7 cellular contexts compared by ENCODE assay signal in genomic region chr13:40661875-40662274, GRCh38. TPM values are rescaled to one million over a fixed set of nuclear protein-coding genes. Genes with fewer than 3 reads are reported as not detected.
DNase-seq lines count a peak whose midpoint lies in the region; ATAC-seq and TF ChIP-seq lines count a peak whose summit lies in the region.
"Not testable (repeated sequence)": the region's sequence is repeated elsewhere in the genome, so short reads cannot be mapped to it uniquely, and the experiment has no call there.

No MANE protein-coding gene starts in this region.

- not testable (repeated sequence) for H4K20me1 ChIP-seq in MM.1S (ENCODE audit: insufficient read depth, low read length)

- intact Hi-C loops in CD8-positive, alpha-beta T cell (cut with DNase I, micrococcal nuclease) = loop anchor here (2.0 to 10.0 kb wide), 5 partner anchors 13 to 1627 kb away; partner anchors contain the start of genes NHLRC3 (in 1 of the 2) and PROSER1 (in 1 of the 2)
- intact Hi-C loops in activated B cell treated with CpG ODN at 0.5 μM for 24 hours (cut with micrococcal nuclease) (loop anchor here (2.0 to 10.0 kb wide), 4 partner anchors 63 to 1625 kb away; partner anchors contain the start of genes ELF1, NHLRC3 and PROSER1), MCF 10A (cut with micrococcal nuclease) (loop anchor here (5.0 to 10.0 kb wide), 5 partner anchors 45 to 317 kb away; no protein-coding TSS in a partner anchor), gastrocnemius medialis (cut with DNase I; ENCODE audit: low total_unique reads) (loop anchor here (5.0 to 10.0 kb wide), 4 partner anchors 50 to 403 kb away; partner anchors contain the start of gene WBP4)

- H2BK12ac ChIP-seq in mesenchymal stem cell (ENCODE audit: low read length in 2 of 2) = not testable (repeated sequence)

- in situ Hi-C loops in gastrocnemius medialis (cut with MboI; ENCODE audit: low sequenced_read_pairs in 4 of 4) = loop anchor here (10.0 to 25.0 kb wide), 4 partner anchors 125 to 427 kb away; no protein-coding TSS in a partner anchor

- not testable (repeated sequence) for BruUV-seq in MCF 10A (replicated peaks; lab: Mats Ljungman, UMichigan)

- peaks cover 16% of the 10 kb centered on the region for H3F3A ChIP-seq in MM.1S (ENCODE audit: insufficient read depth, low read length)

- H2BK15ac ChIP-seq in mesenchymal stem cell (ENCODE audit: low read depth, poor library complexity, severe bottlenecking) = not testable (repeated sequence)

- 96% methylated on average over 4 of the region's 9 CpGs for WGBS in mesenchymal stem cell

- peaks cover 59% of the 10 kb centered on the region for H3K4me1 Mint-ChIP-seq in CD8-positive, alpha-beta T cell (ENCODE audit: low read depth)
- H3K4me1 Mint-ChIP-seq in activated B cell treated with CpG ODN at 0.5 μM for 24 hours (peaks cover 68% of the 10 kb centered on the region), MCF 10A (ENCODE audit: insufficient read depth, unreplicated experiment) (peaks cover 31% of the 10 kb centered on the region)
- peaks cover 34% of the 10 kb centered on the region for H3K4me1 Mint-ChIP-seq in activated T-helper 17 cell treated with anti-CD3 and anti-CD28 coated beads, Interleukin-2, amount 50 U/mL, for 72 hours

- H3K4me3 Mint-ChIP-seq in CD8-positive, alpha-beta T cell = peak overlapping the region; percentile 31
- peak overlapping the region; percentile 44 for H3K4me3 Mint-ChIP-seq in activated B cell treated with CpG ODN at 0.5 μM for 24 hours
- H3K4me3 Mint-ChIP-seq in activated T-helper 17 cell treated with anti-CD3 and anti-CD28 coated beads, Interleukin-2, amount 50 U/mL, for 72 hours = peak overlapping the region; percentile 96
- peak overlapping the region; percentile 90 for H3K4me3 Mint-ChIP-seq in MCF 10A (ENCODE audit: unreplicated experiment)

- peak overlapping the region; percentile 60 for H3K27ac Mint-ChIP-seq in CD8-positive, alpha-beta T cell
- peak overlapping the region; percentile 66 for H3K27ac Mint-ChIP-seq in activated B cell treated with CpG ODN at 0.5 μM for 24 hours
- peak overlapping the region; percentile 97 for H3K27ac Mint-ChIP-seq in activated T-helper 17 cell treated with anti-CD3 and anti-CD28 coated beads, Interleukin-2, amount 50 U/mL, for 72 hours
- H3K27ac Mint-ChIP-seq in MCF 10A (ENCODE audit: low read depth, unreplicated experiment) = not testable (repeated sequence)

- not testable (repeated sequence) for H3K27me3 ChIP-seq in CD8-positive, alpha-beta T cell (ENCODE audit: insufficient read depth, low read length); MM.1S (replicated peaks; ENCODE audit: insufficient read depth, low read length); mesenchymal stem cell (ENCODE audit: control insufficient read depth in 1 of 2, insufficient read depth in 1 of 2, low read length in 2 of 2); gastrocnemius medialis

- H3K27me3 Mint-ChIP-seq in CD8-positive, alpha-beta T cell (ENCODE audit: low read depth); activated B cell treated with CpG ODN at 0.5 μM for 24 hours; activated T-helper 17 cell treated with anti-CD3 and anti-CD28 coated beads, Interleukin-2, amount 50 U/mL, for 72 hours; MCF 10A (ENCODE audit: insufficient read depth, unreplicated experiment): not testable (repeated sequence)

- H4K8ac ChIP-seq in mesenchymal stem cell (ENCODE audit: low read length) = not testable (repeated sequence)

- not testable (repeated sequence) for H3K18ac ChIP-seq in mesenchymal stem cell (ENCODE audit: low read depth in 1 of 2, low read length in 2 of 2)

- H4K91ac ChIP-seq in mesenchymal stem cell (ENCODE audit: low read length) = not testable (repeated sequence)

- H3K36me3 ChIP-seq in CD8-positive, alpha-beta T cell (ENCODE audit: insufficient read depth, low read length); MM.1S (replicated peaks; ENCODE audit: insufficient read depth, low read length); mesenchymal stem cell (ENCODE audit: control insufficient read depth in 1 of 2, insufficient read depth in 2 of 2, low read depth in 1 of 2, low read length in 2 of 2); gastrocnemius medialis: not testable (repeated sequence)

- not testable (repeated sequence) for TF ChIP-seq CTCF in CD8-positive, alpha-beta T cell (IDR thresholded peaks at IDR 0.05); MM.1S (IDR thresholded peaks at IDR 0.05; ENCODE audit: low read length); activated B cell treated with CpG ODN at 0.5 μM for 24 hours (IDR thresholded peaks at IDR 0.05); MCF 10A (IDR thresholded peaks at IDR 0.05; ENCODE audit: unreplicated experiment); gastrocnemius medialis (IDR thresholded peaks at IDR 0.05 in 4 of 5, conservative IDR thresholded peaks at IDR 0.05 in 1 of 5)

- not testable (repeated sequence) for ATAC-seq in CD8-positive, alpha-beta T cell; activated B cell treated with CpG ODN at 0.5 μM for 24 hours (ENCODE audit: low read depth); activated T-helper 17 cell treated with anti-CD3 and anti-CD28 coated beads, Interleukin-2, amount 50 U/mL, for 72 hours (replicated peaks); gastrocnemius medialis

- H2AFZ ChIP-seq in MM.1S (ENCODE audit: low read length); mesenchymal stem cell (ENCODE audit: low read depth, low read length): not testable (repeated sequence)

- not testable (repeated sequence) for H2AK5ac ChIP-seq in mesenchymal stem cell (ENCODE audit: low read length, severe bottlenecking)

- H3K79me1 ChIP-seq in mesenchymal stem cell (replicated peaks; ENCODE audit: low read length, poor library complexity, severe bottlenecking) = peaks cover 12% of the 10 kb centered on the region

- H3K79me2 ChIP-seq in MM.1S (ENCODE audit: low read length) = peaks cover 62% of the 10 kb centered on the region

- H3K4ac ChIP-seq in mesenchymal stem cell (ENCODE audit: low read depth in 1 of 2, low read length in 2 of 2) = not testable (repeated sequence)

- H2BK120ac ChIP-seq in mesenchymal stem cell (ENCODE audit: low read depth, low read length) = not testable (repeated sequence)

- not testable (repeated sequence) for H2BK5ac ChIP-seq in mesenchymal stem cell (ENCODE audit: low read depth, low read length, poor library complexity, severe bottlenecking)

- peak overlapping the region; percentile 96; the same call in 1 of the 2 replicates for H3K4me2 ChIP-seq in MM.1S (ENCODE audit: low read depth, low read length)
- not testable (repeated sequence) for H3K4me2 ChIP-seq in mesenchymal stem cell (ENCODE audit: low read length, poor library complexity, severe bottlenecking)

- H3K4me3 ChIP-seq in CD8-positive, alpha-beta T cell (ENCODE audit: low read depth, low read length); MM.1S (ENCODE audit: low read length); mesenchymal stem cell (ENCODE audit: insufficient read depth in 1 of 2, low read depth in 1 of 2, low read length in 2 of 2): not testable (repeated sequence)
- H3K4me3 ChIP-seq in gastrocnemius medialis = peak overlapping the region; percentile 79 to 96 (median 90)

- CTCF ChIA-PET in CD8-positive, alpha-beta T cell (lab: Charles Lee) = interaction anchor here (1.0 kb wide), 2 partner anchors 12 to 172 kb away, joined by 3 read pairs; no protein-coding TSS in a partner anchor
- CTCF ChIA-PET in activated B cell treated with CpG ODN at 0.5 μM for 24 hours (lab: Charles Lee) (interaction anchor here (1.2 to 1.4 kb wide), 2 partner anchors 12 to 593 kb away, joined by 3 to 4 read pairs; no protein-coding TSS in a partner anchor), MCF 10A (lab: Yijun Ruan, JAX) (interaction anchor here (0.6 kb wide), 1 partner anchor 725 kb away, joined by 3 read pairs; no protein-coding TSS in a partner anchor)

- H3K23ac ChIP-seq in mesenchymal stem cell (ENCODE audit: low read length in 2 of 2) = not testable (repeated sequence)

- not testable (repeated sequence) for H3K14ac ChIP-seq in mesenchymal stem cell (ENCODE audit: low read length in 2 of 2)

- peaks cover 51% of the 10 kb centered on the region for H3K4me1 ChIP-seq in CD8-positive, alpha-beta T cell (ENCODE audit: insufficient read depth, low read length)
- H3K4me1 ChIP-seq in MM.1S (ENCODE audit: low read length); mesenchymal stem cell (ENCODE audit: control insufficient read depth, insufficient read depth, low read depth, low read length): not testable (repeated sequence)
- H3K4me1 ChIP-seq in gastrocnemius medialis = peaks cover 49 to 59% of the 10 kb centered on the region in 2 donors

- POLR2A ChIA-PET in CD8-positive, alpha-beta T cell (lab: Charles Lee) = interaction anchor here (0.9 to 1.5 kb wide), 2 partner anchors 12 to 164 kb away, joined by 3 to 4 read pairs; no protein-coding TSS in a partner anchor
- POLR2A ChIA-PET in activated B cell treated with CpG ODN at 0.5 μM for 24 hours (lab: Charles Lee) (interaction anchor here (0.7 to 5.0 kb wide), 7 partner anchors 12 to 584 kb away, joined by 3 to 33 read pairs (median 3); no protein-coding TSS in a partner anchor), MCF 10A (lab: Yijun Ruan, JAX) (interaction anchor here (0.6 to 4.8 kb wide), 5 partner anchors 11 to 603 kb away, joined by 3 to 54 read pairs (median 7); no protein-coding TSS in a partner anchor)

- peaks cover 25% of the 10 kb centered on the region for H3K36me3 Mint-ChIP-seq in CD8-positive, alpha-beta T cell
- peaks cover 12% of the 10 kb centered on the region for H3K36me3 Mint-ChIP-seq in activated B cell treated with CpG ODN at 0.5 μM for 24 hours (ENCODE audit: low read depth)
- peaks cover 76% of the 10 kb centered on the region for H3K36me3 Mint-ChIP-seq in activated T-helper 17 cell treated with anti-CD3 and anti-CD28 coated beads, Interleukin-2, amount 50 U/mL, for 72 hours (ENCODE audit: low read depth)
- H3K36me3 Mint-ChIP-seq in MCF 10A (ENCODE audit: insufficient read depth, unreplicated experiment) = peaks cover 88% of the 10 kb centered on the region

- DNase-seq in CD8-positive, alpha-beta T cell; MM.1S; activated B cell treated with CpG ODN at 0.5 μM for 24 hours; MCF 10A (ENCODE audit: unreplicated experiment); mesenchymal stem cell; gastrocnemius medialis: not testable (repeated sequence)

- not testable (repeated sequence) for H3K9ac ChIP-seq in MM.1S (ENCODE audit: low read length)
- peak overlapping the region; percentile 90 for H3K9ac ChIP-seq in mesenchymal stem cell (ENCODE audit: low read length)

- H3K27ac ChIP-seq in CD8-positive, alpha-beta T cell (ENCODE audit: low read depth, low read length); mesenchymal stem cell (ENCODE audit: low read length, poor library complexity, severe bottlenecking): not testable (repeated sequence)
- H3K27ac ChIP-seq in MM.1S (ENCODE audit: low read length) = peak overlapping the region; percentile 80; the same call in 1 of the 2 replicates
- H3K27ac ChIP-seq in gastrocnemius medialis = peak overlapping the region; percentile 96 to 99 (median 98)

- not testable (repeated sequence) for H3K9me2 ChIP-seq in MM.1S (replicated peaks; ENCODE audit: insufficient read depth, low read length)

- not testable (repeated sequence) for H3K9me3 Mint-ChIP-seq in CD8-positive, alpha-beta T cell; activated B cell treated with CpG ODN at 0.5 μM for 24 hours; activated T-helper 17 cell treated with anti-CD3 and anti-CD28 coated beads, Interleukin-2, amount 50 U/mL, for 72 hours; MCF 10A (ENCODE audit: unreplicated experiment)

- TF ChIP-seq POLR2A in gastrocnemius medialis (IDR thresholded peaks at IDR 0.05) = not testable (repeated sequence)

- H3K9me3 ChIP-seq in CD8-positive, alpha-beta T cell (ENCODE audit: low read length); MM.1S (replicated peaks; ENCODE audit: insufficient read depth, low read length); mesenchymal stem cell (ENCODE audit: control insufficient read depth, low read length); gastrocnemius medialis: not testable (repeated sequence)

RNA-seq across cellular contexts. Expression of gene FOXO1, which starts 4.6 kb away (rescaled TPM):
- total RNA-seq in CD8-positive, alpha-beta T cell = 10 to 100 TPM; 97.2 to 97.3 TPM
- total RNA-seq in activated B cell treated with CpG ODN at 0.5 μM for 24 hours (47.5 and 50.4 TPM in 2 replicates), MCF 10A (2022) (37.1 and 37.7 TPM in 2 replicates), gastrocnemius medialis (100 to 1,000 TPM; 117 to 250 (median 159) TPM)
- total RNA-seq in activated T-helper 17 cell treated with anti-CD3 and anti-CD28 coated beads, Interleukin-2, amount 50 U/mL, for 72 hours = 10 to 100 TPM; 32.0 to 48.9 TPM
- 1.2 TPM for polyA plus RNA-seq in mesenchymal stem cell (2013, experiment 1 of 2)
- 1.1 TPM for polyA plus RNA-seq in mesenchymal stem cell (2013, experiment 2 of 2)

Comparison
In these comparisons a context has a peak if more than half of its experiments do, and no peak if none do; other contexts are left out.
1. H3K4me3 Mint-ChIP-seq: peak in every context shown above with its lines; median percentile 96 in activated T-helper 17 cell treated with anti-CD3 and anti-CD28 coated beads, Interleukin-2, amount 50 U/mL, for 72 hours; 90 in MCF 10A; 44 in activated B cell treated with CpG ODN at 0.5 μM for 24 hours; 31 in CD8-positive, alpha-beta T cell.